ENCODE assay signal across 7 cellular contexts in genomic region chr6:52388119-52388518, GRCh38. TPM values are rescaled to one million over a fixed set of nuclear protein-coding genes. Genes with fewer than 3 reads are reported as not detected.
DNase-seq lines count a peak whose midpoint lies in the region; ATAC-seq and TF ChIP-seq lines count a peak whose summit lies in the region.
"Not testable (repeated sequence)": the region's sequence is repeated elsewhere in the genome, so short reads cannot be mapped to it uniquely, and the experiment has no call there.

No MANE protein-coding gene starts in this region.

- WGBS in esophagus squamous epithelium, 2 donors: 74 to 100% methylated on average over 4 of the region's 4 CpGs

- peaks cover 49% of the 10 kb centered on the region for H3K4me1 ChIP-seq in CD8-positive, alpha-beta memory T cell (ENCODE audit: insufficient read depth, low read length)
- peaks cover 0 to 36% (median 11%) of the 10 kb centered on the region in 3 donors for H3K4me1 ChIP-seq in esophagus squamous epithelium

- TF ChIP-seq POLR2A in esophagus squamous epithelium (IDR thresholded peaks at IDR 0.05): not testable (repeated sequence)

- CTCF ChIA-PET in CD8-positive, alpha-beta memory T cell (lab: Charles Lee): interaction anchor here (1.1 to 6.4 kb wide), 6 partner anchors 12 to 103 kb away, joined by 3 to 69 read pairs (median 6); partner anchors contain the start of genes MCM3 and PAQR8

- not testable (repeated sequence) for H3K27ac ChIP-seq in CD8-positive, alpha-beta memory T cell (ENCODE audit: low read depth, low read length)
- H3K27ac ChIP-seq in caudate nucleus (ENCODE audit: low read depth, low read length) (peak overlapping the region; percentile 91), esophagus squamous epithelium (peak overlapping the region in 3 of 4 donors; percentile 6 to 62 (median 29)), substantia nigra (ENCODE audit: low read depth, low read length, poor library complexity, severe bottlenecking) (peak overlapping the region; percentile 89)

- POLR2A ChIA-PET in CD8-positive, alpha-beta memory T cell (lab: Charles Lee): interaction anchor here (0.9 to 3.3 kb wide), 2 partner anchors 25 to 26 kb away, joined by 3 to 27 read pairs; partner anchors contain the start of gene PAQR8
- POLR2A ChIA-PET in naive thymus-derived CD8-positive, alpha-beta T cell (lab: Charles Lee): interaction anchor here (0.9 to 9.5 kb wide), 4 partner anchors 11 to 83 kb away, joined by 3 to 105 read pairs (median 45); partner anchors contain the start of gene PAQR8

- H3K9me3 Mint-ChIP-seq in CD8-positive, alpha-beta memory T cell; naive thymus-derived CD8-positive, alpha-beta T cell: not testable (repeated sequence)
- peaks cover 19% of the 10 kb centered on the region for H3K9me3 Mint-ChIP-seq in activated naive CD8-positive, alpha-beta T cell treated with anti-CD3 and anti-CD28 coated beads for 36 hours

- peak overlapping the region in 6 of 8 donors; percentile 91 to 98 (median 94) for H3K27ac Mint-ChIP-seq in CD8-positive, alpha-beta memory T cell
- peak overlapping the region; percentile 97 for H3K27ac Mint-ChIP-seq in T-helper 17 cell
- peak overlapping the region; percentile 98 for H3K27ac Mint-ChIP-seq in activated naive CD8-positive, alpha-beta T cell treated with anti-CD3 and anti-CD28 coated beads for 36 hours
- peak overlapping the region; percentile 93 to 100 (median 97) for H3K27ac Mint-ChIP-seq in naive thymus-derived CD8-positive, alpha-beta T cell

- H3K9me3 ChIP-seq in CD8-positive, alpha-beta memory T cell (ENCODE audit: low read length); T-helper 17 cell (ENCODE audit: control insufficient read depth, low read length, poor library complexity, severe bottlenecking); esophagus squamous epithelium: not testable (repeated sequence)

- not testable (repeated sequence) for H3K27me3 Mint-ChIP-seq in CD8-positive, alpha-beta memory T cell; T-helper 17 cell; activated naive CD8-positive, alpha-beta T cell treated with anti-CD3 and anti-CD28 coated beads for 36 hours; naive thymus-derived CD8-positive, alpha-beta T cell

- peaks cover 68 to 90% (median 79%) of the 10 kb centered on the region in 3 donors for H3K4me1 Mint-ChIP-seq in CD8-positive, alpha-beta memory T cell
- H3K4me1 Mint-ChIP-seq in T-helper 17 cell: peaks cover 49% of the 10 kb centered on the region
- H3K4me1 Mint-ChIP-seq in activated naive CD8-positive, alpha-beta T cell treated with anti-CD3 and anti-CD28 coated beads for 36 hours: peaks cover 79% of the 10 kb centered on the region
- H3K4me1 Mint-ChIP-seq in naive thymus-derived CD8-positive, alpha-beta T cell: peaks cover 50 to 91% (median 89%) of the 10 kb centered on the region in 4 donors

- H3K36me3 Mint-ChIP-seq in CD8-positive, alpha-beta memory T cell; T-helper 17 cell (ENCODE audit: low read depth); naive thymus-derived CD8-positive, alpha-beta T cell: not testable (repeated sequence)
- H3K36me3 Mint-ChIP-seq in activated naive CD8-positive, alpha-beta T cell treated with anti-CD3 and anti-CD28 coated beads for 36 hours: peaks cover 55% of the 10 kb centered on the region

- not testable (repeated sequence) for H3K27me3 ChIP-seq in CD8-positive, alpha-beta memory T cell (ENCODE audit: insufficient read depth, low read length, poor library complexity, severe bottlenecking); esophagus squamous epithelium

- TF ChIP-seq CTCF in esophagus squamous epithelium (IDR thresholded peaks at IDR 0.05): not testable (repeated sequence)

- H3K4me3 ChIP-seq in CD8-positive, alpha-beta memory T cell (ENCODE audit: low read length); esophagus squamous epithelium: not testable (repeated sequence)

- not testable (repeated sequence) for H3K36me3 ChIP-seq in CD8-positive, alpha-beta memory T cell (ENCODE audit: insufficient read depth, low read length); esophagus squamous epithelium

- H3K4me3 Mint-ChIP-seq in CD8-positive, alpha-beta memory T cell; T-helper 17 cell; activated naive CD8-positive, alpha-beta T cell treated with anti-CD3 and anti-CD28 coated beads for 36 hours: not testable (repeated sequence)
- H3K4me3 Mint-ChIP-seq in naive thymus-derived CD8-positive, alpha-beta T cell: peak overlapping the region in 1 of 10 donors; percentile 86

- intact Hi-C loops in esophagus squamous epithelium (cut with DNase I): not testable (repeated sequence)

- not testable (repeated sequence) for DNase-seq in CD8-positive, alpha-beta memory T cell; T-helper 17 cell; activated naive CD8-positive, alpha-beta T cell treated with anti-CD3 and anti-CD28 coated beads for 36 hours; caudate nucleus (lab: John Stamatoyannopoulos, UW); esophagus squamous epithelium (lab: John Stamatoyannopoulos, UW); naive thymus-derived CD8-positive, alpha-beta T cell; substantia nigra (lab: John Stamatoyannopoulos, UW)

- not testable (repeated sequence) for ATAC-seq in T-helper 17 cell; naive thymus-derived CD8-positive, alpha-beta T cell

RNA-seq across cellular contexts. Expression of gene PAQR8, which starts 26.2 kb away (rescaled TPM):
- 10 to 100 TPM; 10.2 to 11.7 TPM for total RNA-seq in CD8-positive, alpha-beta memory T cell
- 17.9 TPM for polyA plus RNA-seq in CD8-positive, alpha-beta memory T cell
- total RNA-seq in T-helper 17 cell (1 to 10 TPM; 3.6 to 7.7 TPM), esophagus squamous epithelium (10 to 100 TPM in 3 of 4 donors, 1 to 10 TPM in 1; 1.7 to 22.5 (median 11.5) TPM)
- 10 to 100 TPM; 11.0 to 11.4 TPM for total RNA-seq in activated naive CD8-positive, alpha-beta T cell treated with anti-CD3 and anti-CD28 coated beads for 36 hours
- total RNA-seq in naive thymus-derived CD8-positive, alpha-beta T cell: 10 to 100 TPM; 28.9 to 31.7 TPM
- 10 to 100 TPM; 14.3 to 35.0 (median 30.6) TPM for polyA plus RNA-seq in naive thymus-derived CD8-positive, alpha-beta T cell

RNA-seq across cellular contexts. Expression of gene EFHC1, which starts 32.0 kb away (rescaled TPM):
- total RNA-seq in CD8-positive, alpha-beta memory T cell: 1 to 10 TPM; 2.6 to 5.1 TPM
- polyA plus RNA-seq in CD8-positive, alpha-beta memory T cell: 1.9 TPM
- total RNA-seq in T-helper 17 cell (1 to 10 TPM; 5.3 to 7.5 TPM), esophagus squamous epithelium (10 to 100 TPM in 2 of 4 donors, 1 to 10 TPM in 2; 4.0 to 17.5 (median 9.9) TPM)
- 1 to 10 TPM; 2.8 to 3.1 TPM for total RNA-seq in activated naive CD8-positive, alpha-beta T cell treated with anti-CD3 and anti-CD28 coated beads for 36 hours
- 10 to 100 TPM; 13.0 to 15.5 TPM for total RNA-seq in naive thymus-derived CD8-positive, alpha-beta T cell
- 1 to 10 TPM; 2.5 to 5.1 (median 2.9) TPM for polyA plus RNA-seq in naive thymus-derived CD8-positive, alpha-beta T cell
